Comparison of ENCODE assay signal across 1 cellular context in genomic region chr6:135990437-135990836, GRCh38.
TF ChIP-seq lines count a peak whose summit lies in the region.

No MANE protein-coding gene starts in this region.

TF ChIP-seq in K562, 482 proteins besides CTCF, POLR2A, EP300 and RAD21 (continued from another document):
- no peak for TF ChIP-seq HOMEZ (CRISPR knock-in tag; IDR thresholded peaks at IDR 0.05)
